Comparison of ENCODE assay signal across 8 cellular contexts in genomic region chr3:111717601-111718000, GRCh38. TPM values are rescaled to one million over a fixed set of nuclear protein-coding genes. Genes with fewer than 3 reads are reported as not detected.
DNase-seq lines count a peak whose midpoint lies in the region; ATAC-seq, FAIRE-seq and TF ChIP-seq lines count a peak whose summit lies in the region.

No MANE protein-coding gene starts in this region.

- H3K9me3 Mint-ChIP-seq in activated naive CD8-positive, alpha-beta T cell (ENCODE audit: low read depth): no peaks in the 10 kb centered on the region

- H3K4me3 Mint-ChIP-seq in activated naive CD8-positive, alpha-beta T cell: no peak overlapping the region

- FAIRE-seq in GM12891 (lab: Jason Lieb, UNC): peak; percentile 80

- intact Hi-C loops in cardiac septum (cut with DNase I): loop anchor here (1.0 to 2.0 kb wide), 3 partner anchors 49 to 249 kb away; partner anchors contain the start of gene PHLDB2

- DNase-seq in GM12891 (ENCODE audit: insufficient read length, low spot score): peak; percentile 28
- DNase-seq in NCI-H1105 (lab: John Stamatoyannopoulos, UW): peak; percentile 60
- peak; percentile 80 for DNase-seq in SKM-1 treated with dmso at 0.1 percent for 144 hours (lab: John Stamatoyannopoulos, UW; ENCODE audit: unreplicated experiment)
- DNase-seq in cardiac septum (ENCODE audit: low spot score): peak; percentile 84
- DNase-seq in putamen (ENCODE audit: low spot score): peak; percentile 79
- no peak for DNase-seq in OCI-M2 (lab: John Stamatoyannopoulos, UW; ENCODE audit: unreplicated experiment)

- no peak for TF ChIP-seq POLR2A in GM12891 (IDR thresholded peaks at IDR 0.05; ENCODE audit: low read depth, low read length)

- H3K36me3 Mint-ChIP-seq in activated naive CD8-positive, alpha-beta T cell: peaks cover 15% of the 10 kb centered on the region

- no peaks in the 10 kb centered on the region for H3K4me1 Mint-ChIP-seq in activated naive CD8-positive, alpha-beta T cell (ENCODE audit: low read depth)

- peak; percentile 87 for ATAC-seq in HG02642 (IDR thresholded peaks at IDR 0.05; ENCODE audit: poor library complexity, unreplicated experiment)

- peak overlapping the region; percentile 78 for H3K27ac Mint-ChIP-seq in activated naive CD8-positive, alpha-beta T cell

- H3K27me3 Mint-ChIP-seq in activated naive CD8-positive, alpha-beta T cell: no peaks in the 10 kb centered on the region

TF ChIP-seq in GM12891, 5 proteins besides CTCF, POLR2A, EP300 and RAD21:
- TF ChIP-seq POU2F2 (IDR thresholded peaks at IDR 0.05; ENCODE audit: low read depth, low read length) (no peak), SPI1 (IDR thresholded peaks at IDR 0.05; ENCODE audit: low read depth, low read length) (no peak), PAX5 (IDR thresholded peaks at IDR 0.05; ENCODE audit: insufficient read depth, low read length, severe bottlenecking) (no peak), POLR2AphosphoS5 (IDR thresholded peaks at IDR 0.05; ENCODE audit: low read depth, low read length) (no peak), TAF1 (IDR thresholded peaks at IDR 0.05; ENCODE audit: low read depth, low read length) (no peak)

RNA-seq across cellular contexts. Expression of gene PLCXD2, which starts 43.1 kb away (rescaled TPM):
- polyA plus RNA-seq in GM12891 (2012; ENCODE audit: low read depth, missing spikeins): 0.27 TPM
- 2.2 TPM for total RNA-seq in cardiac septum
